ENCODE assay signal across 16 cellular contexts in genomic region chr5:60830581-60831127, GRCh38. TPM values are rescaled to one million over a fixed set of nuclear protein-coding genes. Genes with fewer than 3 reads are reported as not detected.
A peak's percentile ranks its signal among the peaks of the same experiment; 100 is the strongest.
DNase-seq lines count a peak whose midpoint lies in the region; ATAC-seq and TF ChIP-seq lines count a peak whose summit lies in the region.
"Had no signal": no experiment of that assay in that cellular context is flagged by ENCODE, and none has a peak within 500 bp of the region (broad histone marks: within the 10 kb centered on the region; RNA-seq: fewer than 3 reads in every experiment).

No MANE protein-coding gene starts in this region.

- peaks cover 18% of the 10 kb centered on the region for H3F3A ChIP-seq in MM.1S (ENCODE audit: insufficient read depth, low read length)

- H3K9me3 ChIP-seq in MM.1S (replicated peaks; ENCODE audit: insufficient read depth, low read length): no peaks in the 10 kb centered on the region
- H3K9me3 ChIP-seq: BLaER1 treated with 17β-estradiol and CSF1 and Interleukin-3, amounts not matched to agents 10 nM and 100 nM had no signal

- ATAC-seq in GM18867 (IDR thresholded peaks at IDR 0.05; ENCODE audit: unreplicated experiment) (peak; percentile 74), GM21390 (IDR thresholded peaks at IDR 0.05; ENCODE audit: unreplicated experiment) (peak; percentile 58), HG02970 (IDR thresholded peaks at IDR 0.05; ENCODE audit: low FRiP score, unreplicated experiment) (peak; percentile 53), GM21381 (IDR thresholded peaks at IDR 0.05; ENCODE audit: unreplicated experiment) (no peak)
- ATAC-seq in stimulated activated effector memory CD8-positive, alpha-beta T cell treated with anti-CD3 and anti-CD28 coated beads, Interleukin-12 subunit alpha, Interleukin-12 subunit beta, amount 100 ng/mL, for 72 hours: no peak
- ATAC-seq: foreskin keratinocyte, GM23338 had no signal

- H3K4me1 Mint-ChIP-seq in endothelial cell (ENCODE audit: unreplicated experiment): peaks cover 4% of the 10 kb centered on the region
- H3K4me1 Mint-ChIP-seq in stimulated activated effector memory CD8-positive, alpha-beta T cell treated with anti-CD3 and anti-CD28 coated beads, Interleukin-12 subunit alpha, Interleukin-12 subunit beta, amount 100 ng/mL, for 72 hours: no peaks in the 10 kb centered on the region

- DNase-seq in MM.1S (peak; percentile 33), endothelial cell (ENCODE audit: low spot score) (no peak), kidney glomerular epithelial cell (lab: John Stamatoyannopoulos, UW) (no peak)
- DNase-seq in stimulated activated effector memory CD8-positive, alpha-beta T cell treated with anti-CD3 and anti-CD28 coated beads, Interleukin-12 subunit alpha, Interleukin-12 subunit beta, amount 100 ng/mL, for 72 hours (ENCODE audit: low spot score in 2 of 2): no peak
- DNase-seq: activated naive CD4-positive, alpha-beta T cell treated with anti-CD3 and anti-CD28 coated beads, Interleukin-2, amount 50 U/mL, for 16 hours; effector CD8-positive, alpha-beta T cell; foreskin keratinocyte; NCI-H446; OCI-M1 had no signal

- H3K27me3 ChIP-seq in MM.1S (replicated peaks; ENCODE audit: insufficient read depth, low read length): no peaks in the 10 kb centered on the region
- H3K27me3 ChIP-seq: BLaER1 treated with 17β-estradiol and CSF1 and Interleukin-3, amounts not matched to agents 10 nM and 100 nM; foreskin keratinocyte had no signal

- no peak overlapping the region for H2AFZ ChIP-seq in MM.1S (ENCODE audit: low read length)
- H2AFZ ChIP-seq: GM23338 had no signal

- no peaks in the 10 kb centered on the region for H3K36me3 ChIP-seq in MM.1S (replicated peaks; ENCODE audit: insufficient read depth, low read length)
- H3K36me3 ChIP-seq: BLaER1 treated with 17β-estradiol and CSF1 and Interleukin-3, amounts not matched to agents 10 nM and 100 nM had no signal

- TF ChIP-seq CTCF in MM.1S (IDR thresholded peaks at IDR 0.05; ENCODE audit: low read length) (no peak), endothelial cell (IDR thresholded peaks at IDR 0.05; ENCODE audit: unreplicated experiment) (no peak)

- H4K20me1 ChIP-seq in MM.1S (ENCODE audit: insufficient read depth, low read length): no peaks in the 10 kb centered on the region
- H4K20me1 ChIP-seq: BLaER1 treated with 17β-estradiol and CSF1 and Interleukin-3, amounts not matched to agents 10 nM and 100 nM had no signal

- H3K9me3 Mint-ChIP-seq in endothelial cell (ENCODE audit: unreplicated experiment): no peaks in the 10 kb centered on the region
- no peaks in the 10 kb centered on the region for H3K9me3 Mint-ChIP-seq in stimulated activated effector memory CD8-positive, alpha-beta T cell treated with anti-CD3 and anti-CD28 coated beads, Interleukin-12 subunit alpha, Interleukin-12 subunit beta, amount 100 ng/mL, for 72 hours
- H3K9me3 Mint-ChIP-seq: GM23338, mesothelial cell of epicardium had no signal

- H3K9me2 ChIP-seq in MM.1S (replicated peaks; ENCODE audit: insufficient read depth, low read length): no peaks in the 10 kb centered on the region

- H3K4me2 ChIP-seq in MM.1S (ENCODE audit: low read depth, low read length): no peak overlapping the region
- H3K4me2 ChIP-seq: BLaER1 treated with 17β-estradiol and CSF1 and Interleukin-3, amounts not matched to agents 10 nM and 100 nM; GM23338 had no signal

- no peak overlapping the region for H3K4me3 Mint-ChIP-seq in endothelial cell (ENCODE audit: unreplicated experiment)
- H3K4me3 Mint-ChIP-seq in stimulated activated effector memory CD8-positive, alpha-beta T cell treated with anti-CD3 and anti-CD28 coated beads, Interleukin-12 subunit alpha, Interleukin-12 subunit beta, amount 100 ng/mL, for 72 hours: no peak overlapping the region
- H3K4me3 Mint-ChIP-seq: GM23338, mesothelial cell of epicardium had no signal

- H3K36me3 Mint-ChIP-seq in endothelial cell (ENCODE audit: low read depth, unreplicated experiment): no peaks in the 10 kb centered on the region
- H3K36me3 Mint-ChIP-seq in stimulated activated effector memory CD8-positive, alpha-beta T cell treated with anti-CD3 and anti-CD28 coated beads, Interleukin-12 subunit alpha, Interleukin-12 subunit beta, amount 100 ng/mL, for 72 hours: no peaks in the 10 kb centered on the region
- H3K36me3 Mint-ChIP-seq: mesothelial cell of epicardium had no signal

- H3K9ac ChIP-seq in MM.1S (ENCODE audit: low read length): no peak overlapping the region
- H3K9ac ChIP-seq: BLaER1 treated with 17β-estradiol and CSF1 and Interleukin-3, amounts not matched to agents 10 nM and 100 nM had no signal

- H3K4me1 ChIP-seq in MM.1S (ENCODE audit: low read length): peaks cover 38% of the 10 kb centered on the region

- 0 out of 2 replicates have a peak, but pooled peaks cover 5% of the 10 kb centered on the region for H3K79me2 ChIP-seq in MM.1S (ENCODE audit: low read length)

- no peak overlapping the region; the same call in 1 of the 2 replicates for H3K27ac ChIP-seq in MM.1S (ENCODE audit: low read length)
- H3K27ac ChIP-seq: BLaER1 treated with 17β-estradiol and CSF1 and Interleukin-3, amounts not matched to agents 10 nM and 100 nM; foreskin keratinocyte had no signal

- H3K4me3 ChIP-seq in MM.1S (ENCODE audit: low read length): no peak overlapping the region
- H3K4me3 ChIP-seq: BLaER1 treated with 17β-estradiol and CSF1 and Interleukin-3, amounts not matched to agents 10 nM and 100 nM; GM23338 had no signal

- H3K27me3 Mint-ChIP-seq in endothelial cell (ENCODE audit: unreplicated experiment): no peaks in the 10 kb centered on the region

- no peak overlapping the region for H3K27ac Mint-ChIP-seq in endothelial cell (ENCODE audit: unreplicated experiment)
- no peak overlapping the region for H3K27ac Mint-ChIP-seq in stimulated activated effector memory CD8-positive, alpha-beta T cell treated with anti-CD3 and anti-CD28 coated beads, Interleukin-12 subunit alpha, Interleukin-12 subunit beta, amount 100 ng/mL, for 72 hours
- H3K27ac Mint-ChIP-seq: GM23338, mesothelial cell of epicardium had no signal

RNA-seq across cellular contexts. Expression of gene ELOVL7, which starts 13.4 kb away (rescaled TPM):
- 4.4 TPM for total RNA-seq in endothelial cell (ENCODE audit: unreplicated experiment)

Comparison
In these comparisons a context has a peak if more than half of its experiments do, and no peak if none do; other contexts are left out.
1. ATAC-seq: peak in GM18867 (single experiment), GM21390 (single experiment) and HG02970 (single experiment); none in GM21381 (single experiment) and stimulated activated effector memory CD8-positive, alpha-beta T cell treated with anti-CD3 and anti-CD28 coated beads, Interleukin-12 subunit alpha, Interleukin-12 subunit beta, amount 100 ng/mL, for 72 hours (single experiment).